In the genomic region with DNA sequence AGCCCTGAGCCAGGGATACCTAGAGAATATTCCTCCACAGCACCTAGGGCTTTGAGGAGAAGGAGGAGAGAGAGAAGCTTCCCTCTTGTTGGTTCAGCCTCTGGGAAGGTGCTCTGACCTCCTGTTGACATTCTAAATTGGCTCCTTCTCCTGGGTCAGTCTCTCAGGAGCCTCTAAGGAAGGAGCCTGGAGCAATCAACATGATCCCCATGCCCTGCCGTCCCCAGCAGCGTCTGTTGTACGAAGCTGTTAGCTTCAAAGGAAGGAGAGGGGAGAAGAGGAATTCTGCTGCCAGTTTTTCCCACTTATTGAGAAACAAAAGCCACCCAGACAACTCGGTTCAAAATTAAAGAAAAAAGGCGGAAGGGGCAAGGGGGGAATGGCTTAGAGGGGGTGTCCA, we compare ENCODE assay signal across 19 cellular contexts.
DNase-seq lines count a peak whose midpoint lies in the region; ATAC-seq, FAIRE-seq and TF ChIP-seq lines count a peak whose summit lies in the region.
"Had no signal": no experiment of that assay in that cellular context is flagged by ENCODE, and none has a peak within 500 bp of the region (broad histone marks: within the 10 kb centered on the region; RNA-seq: fewer than 3 reads in every experiment).

No MANE protein-coding gene starts in this region.

- H4K20me1 ChIP-seq in GM23338 (replicated peaks; ENCODE audit: insufficient read depth) (no peaks in the 10 kb centered on the region), IMR-90 (ENCODE audit: insufficient read depth, low read length) (no peaks in the 10 kb centered on the region)
- H4K20me1 ChIP-seq: BLaER1 had no signal

- no peak for TF ChIP-seq RAD21 in IMR-90 (IDR thresholded peaks at IDR 0.05; ENCODE audit: low read length)

- peaks cover 12% of the 10 kb centered on the region for H3K27me3 Mint-ChIP-seq in GM23338 (ENCODE audit: insufficient read depth, low read depth, poor library complexity)

- H2AK5ac ChIP-seq in IMR-90 (ENCODE audit: low read depth, low read length): peak overlapping the region; percentile 59
- peak overlapping the region; percentile 8 for H2AK5ac ChIP-seq in mesenchymal stem cell (ENCODE audit: low read length, severe bottlenecking)

- no peaks in the 10 kb centered on the region for H3K9me2 ChIP-seq in GM23338 (ENCODE audit: insufficient read depth)

- H3F3A ChIP-seq in GM23338 (replicated peaks; ENCODE audit: low read depth): no peaks in the 10 kb centered on the region

- peak overlapping the region; percentile 56; the same call in 1 of the 2 replicates for H4K5ac ChIP-seq in IMR-90 (ENCODE audit: low read depth, low read length)

- no peak overlapping the region for H2BK12ac ChIP-seq in mesenchymal stem cell (ENCODE audit: low read length in 2 of 2)

- no peaks in the 10 kb centered on the region for H3K9me3 ChIP-seq in IMR-90 (ENCODE audit: control insufficient read depth, insufficient read depth, low read length)
- no peaks in the 10 kb centered on the region for H3K9me3 ChIP-seq in NT2/D1 (ENCODE audit: insufficient read depth, low read length)
- no peaks in the 10 kb centered on the region for H3K9me3 ChIP-seq in mesenchymal stem cell (ENCODE audit: control insufficient read depth, low read length)
- H3K9me3 ChIP-seq: BLaER1, upper lobe of right lung had no signal

- CTCF ChIA-PET in IMR-90 (lab: Yijun Ruan, JAX): no interaction called here

- peak overlapping the region; percentile 40; the same call in 1 of the 2 replicates for H3K18ac ChIP-seq in IMR-90 (ENCODE audit: low read depth, low read length)
- no peak overlapping the region for H3K18ac ChIP-seq in mesenchymal stem cell (ENCODE audit: low read depth in 1 of 2, low read length in 2 of 2)

- H3K4me3 Mint-ChIP-seq in GM23338: no peak overlapping the region; the same call in 2 of the 3 replicates
- H3K4me3 Mint-ChIP-seq: activated CD8-positive, alpha-beta T cell treated with anti-CD3 and anti-CD28 coated beads, Interleukin-2, amount 10 ng/mL, durations not matched to agents 7 days and 5 days; activated naive CD8-positive, alpha-beta T cell treated with anti-CD3 and anti-CD28 coated beads, Interleukin-2, amount 10 ng/mL, durations not matched to agents 7 days and 5 days; T-cell had no signal

- WGBS in IMR-90 (ENCODE audit: extremely low coverage in 2 of 2, insufficient read length in 1 of 2), 2 experiments: no CpG with 5 or more reads among the region's 5 CpGs
- 4% methylated on average over 3 of the region's 5 CpGs for WGBS in mesenchymal stem cell

- no peaks in the 10 kb centered on the region for H3K27me3 ChIP-seq in GM23338 (ENCODE audit: insufficient read depth)
- H3K27me3 ChIP-seq in IMR-90 (ENCODE audit: control insufficient read depth, insufficient read depth, low read length): no peaks in the 10 kb centered on the region
- H3K27me3 ChIP-seq in NT2/D1 (ENCODE audit: insufficient read depth, insufficient read length): no peaks in the 10 kb centered on the region
- peaks cover 0 to 5% of the 10 kb centered on the region in 2 experiments for H3K27me3 ChIP-seq in mesenchymal stem cell (ENCODE audit: control insufficient read depth in 1 of 2, insufficient read depth in 1 of 2, low read length in 2 of 2)

- H3K4me1 Mint-ChIP-seq in GM23338: peaks cover 44% of the 10 kb centered on the region
- H3K4me1 Mint-ChIP-seq: activated naive CD8-positive, alpha-beta T cell treated with anti-CD3 and anti-CD28 coated beads, Interleukin-2, amount 10 ng/mL, durations not matched to agents 7 days and 5 days; T-cell had no signal

- TF ChIP-seq POLR2A in IMR-90 (IDR thresholded peaks at IDR 0.05; ENCODE audit: low read depth, low read length): no peak

- TF ChIP-seq CTCF in GM23338 (conservative IDR thresholded peaks at IDR 0.05; ENCODE audit: low read depth in 2 of 2): no peak
- TF ChIP-seq CTCF in IMR-90 (conservative IDR thresholded peaks at IDR 0.05; ENCODE audit: low read depth, low read length): no peak

- no peaks in the 10 kb centered on the region; the same call in 2 of the 3 replicates for H3K9me3 Mint-ChIP-seq in GM23338
- H3K9me3 Mint-ChIP-seq: activated naive CD8-positive, alpha-beta T cell treated with anti-CD3 and anti-CD28 coated beads, Interleukin-2, amount 10 ng/mL, durations not matched to agents 7 days and 5 days; T-cell had no signal

- H3K14ac ChIP-seq in IMR-90 (replicated peaks; ENCODE audit: low read depth, low read length): peak overlapping the region; percentile 65
- H3K14ac ChIP-seq in mesenchymal stem cell (ENCODE audit: low read length in 2 of 2): no peak overlapping the region

- H3K9me1 ChIP-seq in IMR-90 (ENCODE audit: insufficient read depth, low read length): peaks cover 9% of the 10 kb centered on the region

- H4K8ac ChIP-seq in IMR-90 (ENCODE audit: low read depth in 2 of 2, low read length in 2 of 2): peak overlapping the region; percentile 33 to 43; a peak in 2 of 4 replicates
- H4K8ac ChIP-seq in mesenchymal stem cell (ENCODE audit: low read length): no peak overlapping the region

- H3K23ac ChIP-seq in IMR-90 (ENCODE audit: low read depth, low read length) (peak overlapping the region; percentile 56; the same call in 1 of the 2 replicates), mesenchymal stem cell (ENCODE audit: low read length in 2 of 2) (no peak overlapping the region)

- peak overlapping the region; percentile 6 for H2AK9ac ChIP-seq in IMR-90 (replicated peaks; ENCODE audit: low read depth, low read length, poor library complexity)

- H2AFZ ChIP-seq in GM23338 (peak overlapping the region; percentile 78; the same call in 1 of the 2 replicates), IMR-90 (replicated peaks; ENCODE audit: low read length, poor library complexity) (peak overlapping the region; percentile 77), mesenchymal stem cell (ENCODE audit: low read depth, low read length) (no peak overlapping the region)

- peak overlapping the region; percentile 16 for H2BK20ac ChIP-seq in IMR-90 (ENCODE audit: low read depth, low read length)

- DNase-seq in GM23338 (ENCODE audit: low spot score) (peak; percentile 33), IMR-90 (no peak), NT2/D1 (ENCODE audit: low read depth, low spot score) (peak; percentile 35), mesenchymal stem cell (no peak), RCC 7860 (ENCODE audit: low spot score) (no peak), substantia nigra (lab: John Stamatoyannopoulos, UW) (no peak), HT-29 (ENCODE audit: low spot score) (no peak), hepatic stellate cell (ENCODE audit: low spot score) (no peak)
- DNase-seq: activated CD8-positive, alpha-beta T cell treated with anti-CD3 and anti-CD28 coated beads, Interleukin-2, amount 10 ng/mL, durations not matched to agents 7 days and 5 days; activated naive CD8-positive, alpha-beta T cell treated with anti-CD3 and anti-CD28 coated beads, Interleukin-2, amount 10 ng/mL, durations not matched to agents 7 days and 5 days; dermis blood vessel endothelial cell; islet precursor cell; NCI-H2081 treated with DMSO at 0.1 percent for 48 hours; NK-92 treated with Interleukin-12 subunit alpha and Interleukin-12 subunit beta, amount 100 ng/mL, for 24 hours; stimulated activated naive CD4-positive, alpha-beta T cell; T-cell; upper lobe of right lung had no signal

- peak; percentile 61 for ATAC-seq in GM23338
- ATAC-seq in IMR-90 (ENCODE audit: low read depth): no peak
- ATAC-seq: activated CD8-positive, alpha-beta T cell treated with anti-CD3 and anti-CD28 coated beads, Interleukin-2, amount 10 ng/mL, durations not matched to agents 7 days and 5 days; esophagus mucosa; T-cell; upper lobe of right lung had no signal

- peaks cover 49% of the 10 kb centered on the region for H3K4me1 ChIP-seq in GM23338 (ENCODE audit: insufficient read depth)
- peaks cover 11% of the 10 kb centered on the region for H3K4me1 ChIP-seq in IMR-90 (ENCODE audit: control insufficient read depth, insufficient read depth, low read length)
- H3K4me1 ChIP-seq in NT2/D1 (ENCODE audit: insufficient read depth, insufficient read length): peaks cover 3% of the 10 kb centered on the region
- peaks cover 14% of the 10 kb centered on the region for H3K4me1 ChIP-seq in mesenchymal stem cell (ENCODE audit: control insufficient read depth, insufficient read depth, low read depth, low read length)
- H3K4me1 ChIP-seq: BLaER1, upper lobe of right lung had no signal

- POLR2A ChIA-PET in IMR-90 (lab: Charles Lee; ENCODE audit: unreplicated experiment): no interaction called here

- H2BK5ac ChIP-seq in IMR-90 (ENCODE audit: low read depth, low read length, poor library complexity, severe bottlenecking) (peak overlapping the region; percentile 44), mesenchymal stem cell (ENCODE audit: low read depth, low read length, poor library complexity, severe bottlenecking) (no peak overlapping the region)

- no peak overlapping the region for H3K4me3 ChIP-seq in GM23338
- no peak overlapping the region for H3K4me3 ChIP-seq in IMR-90 (ENCODE audit: insufficient read depth, low read depth, low read length)
- no peak overlapping the region for H3K4me3 ChIP-seq in NT2/D1 (ENCODE audit: insufficient read length, low read depth)
- H3K4me3 ChIP-seq in mesenchymal stem cell (ENCODE audit: insufficient read depth in 1 of 2, low read depth in 1 of 2, low read length in 2 of 2): peak overlapping the region in 1 of 2 experiments; percentile 73
- H3K4me3 ChIP-seq: BLaER1, upper lobe of right lung had no signal

- no peak overlapping the region for H3K27ac ChIP-seq in GM23338 (ENCODE audit: low read depth)
- no peak overlapping the region for H3K27ac ChIP-seq in IMR-90 (ENCODE audit: insufficient read depth, low read length)
- no peak overlapping the region for H3K27ac ChIP-seq in mesenchymal stem cell (ENCODE audit: low read length, poor library complexity, severe bottlenecking)
- H3K27ac ChIP-seq in substantia nigra (ENCODE audit: low read depth, low read length, poor library complexity, severe bottlenecking): no peak overlapping the region
- H3K27ac ChIP-seq: BLaER1, upper lobe of right lung had no signal

- H3K36me3 ChIP-seq in GM23338 (ENCODE audit: insufficient read depth): no peaks in the 10 kb centered on the region
- no peaks in the 10 kb centered on the region for H3K36me3 ChIP-seq in IMR-90 (ENCODE audit: control insufficient read depth, insufficient read depth, low read length)
- H3K36me3 ChIP-seq in NT2/D1 (ENCODE audit: insufficient read depth, insufficient read length, low read length): no peaks in the 10 kb centered on the region
- no peaks in the 10 kb centered on the region for H3K36me3 ChIP-seq in mesenchymal stem cell (ENCODE audit: control insufficient read depth in 1 of 2, insufficient read depth in 2 of 2, low read depth in 1 of 2, low read length in 2 of 2)
- H3K36me3 ChIP-seq: BLaER1, upper lobe of right lung had no signal

- H2BK15ac ChIP-seq in IMR-90 (ENCODE audit: low read depth, low read length) (peak overlapping the region; percentile 9; the same call in 1 of the 3 replicates), mesenchymal stem cell (ENCODE audit: low read depth, poor library complexity, severe bottlenecking) (no peak overlapping the region)

- intact Hi-C loops in IMR-90 (cut with micrococcal nuclease): no loop called here

- H2BK120ac ChIP-seq in IMR-90 (ENCODE audit: low read depth, low read length) (peak overlapping the region; percentile 86), mesenchymal stem cell (ENCODE audit: low read depth, low read length) (no peak overlapping the region)

- H3K9ac ChIP-seq in IMR-90 (ENCODE audit: low read depth, low read length): no peak overlapping the region
- H3K9ac ChIP-seq in NT2/D1 (ENCODE audit: insufficient read length, low read depth): no peak overlapping the region
- peak overlapping the region; percentile 87 for H3K9ac ChIP-seq in mesenchymal stem cell (ENCODE audit: low read length)
- H3K9ac ChIP-seq: BLaER1 had no signal

- dilution Hi-C loops in IMR-90 (cut with HindIII; ENCODE audit: low sequenced_read_pairs, unreplicated experiment): no loop called here

- no peaks in the 10 kb centered on the region for H3K36me3 Mint-ChIP-seq in GM23338 (ENCODE audit: low read depth)
- H3K36me3 Mint-ChIP-seq: activated naive CD8-positive, alpha-beta T cell treated with anti-CD3 and anti-CD28 coated beads, Interleukin-2, amount 10 ng/mL, durations not matched to agents 7 days and 5 days; T-cell had no signal

- in situ Hi-C loops in IMR-90 (cut with MboI; ENCODE audit: low sequenced_read_pairs): no loop called here

- H3K79me1 ChIP-seq in IMR-90 (ENCODE audit: low read depth in 1 of 2, low read length in 2 of 2) (no peaks in the 10 kb centered on the region), mesenchymal stem cell (replicated peaks; ENCODE audit: low read length, poor library complexity, severe bottlenecking) (no peaks in the 10 kb centered on the region)

- H3K4me2 ChIP-seq in GM23338: peak overlapping the region; percentile 49
- peak overlapping the region; percentile 0; the same call in 1 of the 2 replicates for H3K4me2 ChIP-seq in IMR-90 (ENCODE audit: low read depth, low read length)
- no peak overlapping the region for H3K4me2 ChIP-seq in mesenchymal stem cell (ENCODE audit: low read length, poor library complexity, severe bottlenecking)
- H3K4me2 ChIP-seq: BLaER1 had no signal

- no TSS peak for BruUV-seq in IMR-90 (replicated peaks; lab: Mats Ljungman, UMichigan)

- H3K79me2 ChIP-seq in GM23338 (replicated peaks; ENCODE audit: insufficient read depth): no peaks in the 10 kb centered on the region

- peak overlapping the region; percentile 86 for H4K91ac ChIP-seq in IMR-90 (ENCODE audit: insufficient read depth, low read depth, low read length)
- no peak overlapping the region for H4K91ac ChIP-seq in mesenchymal stem cell (ENCODE audit: low read length)

- H3K27ac Mint-ChIP-seq in GM23338: no peak overlapping the region
- H3K27ac Mint-ChIP-seq: activated CD8-positive, alpha-beta T cell treated with anti-CD3 and anti-CD28 coated beads, Interleukin-2, amount 10 ng/mL, durations not matched to agents 7 days and 5 days; activated naive CD8-positive, alpha-beta T cell treated with anti-CD3 and anti-CD28 coated beads, Interleukin-2, amount 10 ng/mL, durations not matched to agents 7 days and 5 days had no signal

- no peak for FAIRE-seq in RCC 7860 (lab: Jason Lieb, UNC)

- H3K4ac ChIP-seq in IMR-90 (ENCODE audit: low read depth, low read length) (peak overlapping the region; percentile 56), mesenchymal stem cell (ENCODE audit: low read depth in 1 of 2, low read length in 2 of 2) (no peak overlapping the region)

- no peak overlapping the region for H3K56ac ChIP-seq in IMR-90 (ENCODE audit: extremely low read depth, insufficient read depth, low read length)

Comparison
In these comparisons a context has a peak if more than half of its experiments do, and no peak if none do; other contexts are left out.
1. DNase-seq: peak in GM23338 (single experiment) and NT2/D1 (single experiment); none in IMR-90 (single experiment), mesenchymal stem cell (single experiment), RCC 7860 (single experiment), substantia nigra (0 of 49), HT-29 (single experiment) and hepatic stellate cell (single experiment).